1 cellular context compared by ENCODE assay signal in the genomic region with DNA sequence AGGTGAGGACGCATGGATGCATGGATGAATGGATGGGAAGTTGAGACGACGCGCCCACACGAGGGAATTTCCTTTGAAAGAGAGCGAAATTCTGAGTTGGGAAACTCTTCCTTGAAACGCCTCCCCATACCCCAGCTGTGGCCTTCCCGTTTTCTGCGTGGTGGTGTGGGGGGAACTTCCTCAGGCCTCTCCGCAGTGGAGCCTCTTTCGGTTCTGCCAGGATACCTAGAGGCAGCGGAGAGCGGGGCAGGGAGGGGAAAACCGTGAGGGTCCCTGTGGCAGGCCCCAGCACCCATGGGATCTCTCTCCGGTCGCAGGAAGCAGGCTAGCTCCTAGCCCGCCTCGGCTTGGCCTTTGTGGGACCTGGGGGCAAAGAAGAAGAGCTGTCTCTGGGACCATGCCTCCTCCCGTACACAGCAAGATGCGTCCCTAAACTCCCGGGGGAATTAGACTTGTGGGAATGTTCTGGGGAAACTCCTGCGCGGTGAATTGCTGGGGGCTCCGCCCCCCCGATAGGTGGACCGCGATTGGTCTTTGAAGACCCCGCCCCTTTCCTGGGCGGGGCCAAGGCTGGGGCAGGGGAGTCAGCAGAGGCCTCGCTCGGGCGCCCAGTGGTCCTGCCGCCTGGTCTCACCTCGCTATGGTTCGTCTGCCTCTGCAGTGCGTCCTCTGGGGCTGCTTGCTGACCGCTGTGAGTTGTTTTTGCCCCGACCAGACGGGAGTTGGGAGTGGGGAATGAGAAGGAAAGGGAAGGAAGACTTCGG.
A peak's percentile ranks its signal among the peaks of the same experiment; 100 is the strongest.
TF ChIP-seq lines count a peak whose summit lies in the region.

A gene (plus strand): TSS at position 611 of the 764 bp plus-strand sequence. CDS start 30 bp downstream, at position 641.

TF ChIP-seq in HepG2, 621 proteins besides CTCF, POLR2A, EP300 and RAD21 (continued from another document and continues in another):
- TF ChIP-seq, protein P1, sequence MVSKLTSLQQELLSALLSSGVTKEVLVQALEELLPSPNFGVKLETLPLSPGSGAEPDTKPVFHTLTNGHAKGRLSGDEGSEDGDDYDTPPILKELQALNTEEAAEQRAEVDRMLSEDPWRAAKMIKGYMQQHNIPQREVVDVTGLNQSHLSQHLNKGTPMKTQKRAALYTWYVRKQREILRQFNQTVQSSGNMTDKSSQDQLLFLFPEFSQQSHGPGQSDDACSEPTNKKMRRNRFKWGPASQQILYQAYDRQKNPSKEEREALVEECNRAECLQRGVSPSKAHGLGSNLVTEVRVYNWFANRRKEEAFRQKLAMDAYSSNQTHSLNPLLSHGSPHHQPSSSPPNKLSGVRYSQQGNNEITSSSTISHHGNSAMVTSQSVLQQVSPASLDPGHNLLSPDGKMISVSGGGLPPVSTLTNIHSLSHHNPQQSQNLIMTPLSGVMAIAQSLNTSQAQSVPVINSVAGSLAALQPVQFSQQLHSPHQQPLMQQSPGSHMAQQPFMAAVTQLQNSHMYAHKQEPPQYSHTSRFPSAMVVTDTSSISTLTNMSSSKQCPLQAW (CRISPR knock-in tag; IDR thresholded peaks at IDR 0.05) = 0 out of 2 replicates have a peak, but pooled peaks have one; percentile 9
- TF ChIP-seq SUZ12 (IDR thresholded peaks at IDR 0.05; ENCODE audit: low read depth, low read length) (no peak), ZNF44 (CRISPR knock-in tag; IDR thresholded peaks at IDR 0.05) (no peak), EHMT2 (IDR thresholded peaks at IDR 0.05; ENCODE audit: borderline replicate concordance, low read depth, low read length) (no peak), ZNF234 (CRISPR knock-in tag; conservative IDR thresholded peaks at IDR 0.05) (no peak), FOSL2 (CRISPR knock-in tag; IDR thresholded peaks at IDR 0.05) (0 out of 2 replicates have a peak, but pooled peaks have one; percentile 6), HDAC1 (CRISPR knock-in tag; IDR thresholded peaks at IDR 0.05) (0 out of 2 replicates have a peak, but pooled peaks have one; percentile 19), RNF2 (conservative IDR thresholded peaks at IDR 0.05; ENCODE audit: low read depth) (no peak), ETV6 (CRISPR knock-in tag; conservative IDR thresholded peaks at IDR 0.05) (no peak), ZNF256 (CRISPR knock-in tag; conservative IDR thresholded peaks at IDR 0.05) (no peak), NR1H2 (CRISPR knock-in tag; IDR thresholded peaks at IDR 0.05; ENCODE audit: borderline replicate concordance, low read depth) (no peak), ATF1 (CRISPR knock-in tag; IDR thresholded peaks at IDR 0.05) (no peak), RFX3 (CRISPR knock-in tag; IDR thresholded peaks at IDR 0.05) (no peak), ZNF562 (CRISPR knock-in tag; IDR thresholded peaks at IDR 0.05; ENCODE audit: borderline replicate concordance) (no peak), ZNF570 (CRISPR knock-in tag; IDR thresholded peaks at IDR 0.05; ENCODE audit: borderline replicate concordance) (no peak), HNRNPH1 (optimal IDR thresholded peaks at IDR 0.05; ENCODE audit: low read depth, low read length) (no peak), POLR2G (IDR thresholded peaks at IDR 0.05; ENCODE audit: low read depth, low read length) (peak; percentile 53), FOXM1 (CRISPR knock-in tag; IDR thresholded peaks at IDR 0.05) (no peak), U2AF2 (IDR thresholded peaks at IDR 0.05; ENCODE audit: low read depth, low read length) (no peak), HCFC1 (IDR thresholded peaks at IDR 0.05; ENCODE audit: low read depth, low read length) (no peak), NFIC (IDR thresholded peaks at IDR 0.05; ENCODE audit: low read length) (no peak), RFXANK (CRISPR knock-in tag; IDR thresholded peaks at IDR 0.05) (no peak), ZKSCAN5 (CRISPR knock-in tag; IDR thresholded peaks at IDR 0.05) (no peak), ZNF530 (CRISPR knock-in tag; IDR thresholded peaks at IDR 0.05; ENCODE audit: low read depth) (no peak), MEF2D (CRISPR knock-in tag; IDR thresholded peaks at IDR 0.05) (no peak), GATA4 (IDR thresholded peaks at IDR 0.05; ENCODE audit: borderline replicate concordance, low read depth) (no peak), ATM (IDR thresholded peaks at IDR 0.05; ENCODE audit: borderline replicate concordance) (no peak), GFI1 (CRISPR knock-in tag; IDR thresholded peaks at IDR 0.05; ENCODE audit: borderline replicate concordance) (no peak), PHF8 (CRISPR knock-in tag; IDR thresholded peaks at IDR 0.05) (peak; percentile 82), PHB2 (IDR thresholded peaks at IDR 0.05; ENCODE audit: partially characterized antibody) (no peak), ZNF616 (CRISPR knock-in tag; IDR thresholded peaks at IDR 0.05; ENCODE audit: low read depth) (no peak)
- TF ChIP-seq, protein P2, sequence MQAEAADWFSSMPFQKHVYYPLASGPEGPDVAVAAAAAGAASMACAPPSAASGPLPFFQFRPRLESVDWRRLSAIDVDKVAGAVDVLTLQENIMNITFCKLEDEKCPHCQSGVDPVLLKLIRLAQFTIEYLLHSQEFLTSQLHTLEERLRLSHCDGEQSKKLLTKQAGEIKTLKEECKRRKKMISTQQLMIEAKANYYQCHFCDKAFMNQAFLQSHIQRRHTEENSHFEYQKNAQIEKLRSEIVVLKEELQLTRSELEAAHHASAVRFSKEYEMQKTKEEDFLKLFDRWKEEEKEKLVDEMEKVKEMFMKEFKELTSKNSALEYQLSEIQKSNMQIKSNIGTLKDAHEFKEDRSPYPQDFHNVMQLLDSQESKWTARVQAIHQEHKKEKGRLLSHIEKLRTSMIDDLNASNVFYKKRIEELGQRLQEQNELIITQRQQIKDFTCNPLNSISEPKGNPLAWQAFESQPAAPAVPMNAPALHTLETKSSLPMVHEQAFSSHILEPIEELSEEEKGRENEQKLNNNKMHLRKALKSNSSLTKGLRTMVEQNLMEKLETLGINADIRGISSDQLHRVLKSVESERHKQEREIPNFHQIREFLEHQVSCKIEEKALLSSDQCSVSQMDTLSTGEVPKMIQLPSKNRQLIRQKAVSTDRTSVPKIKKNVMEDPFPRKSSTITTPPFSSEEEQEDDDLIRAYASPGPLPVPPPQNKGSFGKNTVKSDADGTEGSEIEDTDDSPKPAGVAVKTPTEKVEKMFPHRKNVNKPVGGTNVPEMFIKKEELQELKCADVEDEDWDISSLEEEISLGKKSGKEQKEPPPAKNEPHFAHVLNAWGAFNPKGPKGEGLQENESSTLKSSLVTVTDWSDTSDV (CRISPR knock-in tag; IDR thresholded peaks at IDR 0.05) = no peak
- TF ChIP-seq, protein P3, sequence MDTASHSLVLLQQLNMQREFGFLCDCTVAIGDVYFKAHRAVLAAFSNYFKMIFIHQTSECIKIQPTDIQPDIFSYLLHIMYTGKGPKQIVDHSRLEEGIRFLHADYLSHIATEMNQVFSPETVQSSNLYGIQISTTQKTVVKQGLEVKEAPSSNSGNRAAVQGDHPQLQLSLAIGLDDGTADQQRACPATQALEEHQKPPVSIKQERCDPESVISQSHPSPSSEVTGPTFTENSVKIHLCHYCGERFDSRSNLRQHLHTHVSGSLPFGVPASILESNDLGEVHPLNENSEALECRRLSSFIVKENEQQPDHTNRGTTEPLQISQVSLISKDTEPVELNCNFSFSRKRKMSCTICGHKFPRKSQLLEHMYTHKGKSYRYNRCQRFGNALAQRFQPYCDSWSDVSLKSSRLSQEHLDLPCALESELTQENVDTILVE (CRISPR knock-in tag; IDR thresholded peaks at IDR 0.05) = no peak
- TF ChIP-seq, protein P4, sequence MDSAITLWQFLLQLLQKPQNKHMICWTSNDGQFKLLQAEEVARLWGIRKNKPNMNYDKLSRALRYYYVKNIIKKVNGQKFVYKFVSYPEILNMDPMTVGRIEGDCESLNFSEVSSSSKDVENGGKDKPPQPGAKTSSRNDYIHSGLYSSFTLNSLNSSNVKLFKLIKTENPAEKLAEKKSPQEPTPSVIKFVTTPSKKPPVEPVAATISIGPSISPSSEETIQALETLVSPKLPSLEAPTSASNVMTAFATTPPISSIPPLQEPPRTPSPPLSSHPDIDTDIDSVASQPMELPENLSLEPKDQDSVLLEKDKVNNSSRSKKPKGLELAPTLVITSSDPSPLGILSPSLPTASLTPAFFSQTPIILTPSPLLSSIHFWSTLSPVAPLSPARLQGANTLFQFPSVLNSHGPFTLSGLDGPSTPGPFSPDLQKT (CRISPR knock-in tag; IDR thresholded peaks at IDR 0.05; ENCODE audit: borderline replicate concordance) = no peak
- TF ChIP-seq, protein P5, sequence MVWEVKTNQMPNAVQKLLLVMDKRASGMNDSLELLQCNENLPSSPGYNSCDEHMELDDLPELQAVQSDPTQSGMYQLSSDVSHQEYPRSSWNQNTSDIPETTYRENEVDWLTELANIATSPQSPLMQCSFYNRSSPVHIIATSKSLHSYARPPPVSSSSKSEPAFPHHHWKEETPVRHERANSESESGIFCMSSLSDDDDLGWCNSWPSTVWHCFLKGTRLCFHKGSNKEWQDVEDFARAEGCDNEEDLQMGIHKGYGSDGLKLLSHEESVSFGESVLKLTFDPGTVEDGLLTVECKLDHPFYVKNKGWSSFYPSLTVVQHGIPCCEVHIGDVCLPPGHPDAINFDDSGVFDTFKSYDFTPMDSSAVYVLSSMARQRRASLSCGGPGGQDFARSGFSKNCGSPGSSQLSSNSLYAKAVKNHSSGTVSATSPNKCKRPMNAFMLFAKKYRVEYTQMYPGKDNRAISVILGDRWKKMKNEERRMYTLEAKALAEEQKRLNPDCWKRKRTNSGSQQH (CRISPR knock-in tag; IDR thresholded peaks at IDR 0.05; ENCODE audit: low read depth) = no peak
- TF ChIP-seq, protein P6, sequence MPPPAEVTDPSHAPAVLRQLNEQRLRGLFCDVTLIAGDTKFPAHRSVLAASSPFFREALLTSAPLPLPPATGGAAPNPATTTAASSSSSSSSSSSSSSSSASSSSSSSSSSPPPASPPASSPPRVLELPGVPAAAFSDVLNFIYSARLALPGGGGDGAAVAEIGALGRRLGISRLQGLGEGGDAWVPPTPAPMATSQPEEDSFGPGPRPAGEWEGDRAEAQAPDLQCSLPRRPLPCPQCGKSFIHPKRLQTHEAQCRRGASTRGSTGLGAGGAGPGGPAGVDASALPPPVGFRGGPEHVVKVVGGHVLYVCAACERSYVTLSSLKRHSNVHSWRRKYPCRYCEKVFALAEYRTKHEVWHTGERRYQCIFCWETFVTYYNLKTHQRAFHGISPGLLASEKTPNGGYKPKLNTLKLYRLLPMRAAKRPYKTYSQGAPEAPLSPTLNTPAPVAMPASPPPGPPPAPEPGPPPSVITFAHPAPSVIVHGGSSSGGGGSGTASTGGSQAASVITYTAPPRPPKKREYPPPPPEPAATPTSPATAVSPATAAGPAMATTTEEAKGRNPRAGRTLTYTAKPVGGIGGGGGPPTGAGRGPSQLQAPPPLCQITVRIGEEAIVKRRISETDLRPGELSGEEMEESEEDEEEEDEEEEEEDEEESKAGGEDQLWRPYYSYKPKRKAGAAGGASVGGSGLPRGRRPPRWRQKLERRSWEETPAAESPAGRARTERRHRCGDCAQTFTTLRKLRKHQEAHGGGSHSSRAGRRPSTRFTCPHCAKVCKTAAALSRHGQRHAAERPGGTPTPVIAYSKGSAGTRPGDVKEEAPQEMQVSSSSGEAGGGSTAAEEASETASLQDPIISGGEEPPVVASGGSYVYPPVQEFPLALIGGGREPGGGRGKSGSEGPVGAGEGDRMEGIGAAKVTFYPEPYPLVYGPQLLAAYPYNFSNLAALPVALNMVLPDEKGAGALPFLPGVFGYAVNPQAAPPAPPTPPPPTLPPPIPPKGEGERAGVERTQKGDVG (CRISPR knock-in tag; IDR thresholded peaks at IDR 0.05; ENCODE audit: borderline replicate concordance) = no peak
- TF ChIP-seq, protein P7, sequence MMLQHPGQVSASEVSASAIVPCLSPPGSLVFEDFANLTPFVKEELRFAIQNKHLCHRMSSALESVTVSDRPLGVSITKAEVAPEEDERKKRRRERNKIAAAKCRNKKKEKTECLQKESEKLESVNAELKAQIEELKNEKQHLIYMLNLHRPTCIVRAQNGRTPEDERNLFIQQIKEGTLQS (CRISPR knock-in tag; IDR thresholded peaks at IDR 0.05) = no peak
- TF ChIP-seq, protein P8, sequence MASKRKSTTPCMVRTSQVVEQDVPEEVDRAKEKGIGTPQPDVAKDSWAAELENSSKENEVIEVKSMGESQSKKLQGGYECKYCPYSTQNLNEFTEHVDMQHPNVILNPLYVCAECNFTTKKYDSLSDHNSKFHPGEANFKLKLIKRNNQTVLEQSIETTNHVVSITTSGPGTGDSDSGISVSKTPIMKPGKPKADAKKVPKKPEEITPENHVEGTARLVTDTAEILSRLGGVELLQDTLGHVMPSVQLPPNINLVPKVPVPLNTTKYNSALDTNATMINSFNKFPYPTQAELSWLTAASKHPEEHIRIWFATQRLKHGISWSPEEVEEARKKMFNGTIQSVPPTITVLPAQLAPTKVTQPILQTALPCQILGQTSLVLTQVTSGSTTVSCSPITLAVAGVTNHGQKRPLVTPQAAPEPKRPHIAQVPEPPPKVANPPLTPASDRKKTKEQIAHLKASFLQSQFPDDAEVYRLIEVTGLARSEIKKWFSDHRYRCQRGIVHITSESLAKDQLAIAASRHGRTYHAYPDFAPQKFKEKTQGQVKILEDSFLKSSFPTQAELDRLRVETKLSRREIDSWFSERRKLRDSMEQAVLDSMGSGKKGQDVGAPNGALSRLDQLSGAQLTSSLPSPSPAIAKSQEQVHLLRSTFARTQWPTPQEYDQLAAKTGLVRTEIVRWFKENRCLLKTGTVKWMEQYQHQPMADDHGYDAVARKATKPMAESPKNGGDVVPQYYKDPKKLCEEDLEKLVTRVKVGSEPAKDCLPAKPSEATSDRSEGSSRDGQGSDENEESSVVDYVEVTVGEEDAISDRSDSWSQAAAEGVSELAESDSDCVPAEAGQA (IDR thresholded peaks at IDR 0.05; ENCODE audit: low read depth) = no peak
- TF ChIP-seq, protein P8 (CRISPR knock-in tag; IDR thresholded peaks at IDR 0.05; ENCODE audit: borderline replicate concordance) = no peak
- TF ChIP-seq, protein P9, sequence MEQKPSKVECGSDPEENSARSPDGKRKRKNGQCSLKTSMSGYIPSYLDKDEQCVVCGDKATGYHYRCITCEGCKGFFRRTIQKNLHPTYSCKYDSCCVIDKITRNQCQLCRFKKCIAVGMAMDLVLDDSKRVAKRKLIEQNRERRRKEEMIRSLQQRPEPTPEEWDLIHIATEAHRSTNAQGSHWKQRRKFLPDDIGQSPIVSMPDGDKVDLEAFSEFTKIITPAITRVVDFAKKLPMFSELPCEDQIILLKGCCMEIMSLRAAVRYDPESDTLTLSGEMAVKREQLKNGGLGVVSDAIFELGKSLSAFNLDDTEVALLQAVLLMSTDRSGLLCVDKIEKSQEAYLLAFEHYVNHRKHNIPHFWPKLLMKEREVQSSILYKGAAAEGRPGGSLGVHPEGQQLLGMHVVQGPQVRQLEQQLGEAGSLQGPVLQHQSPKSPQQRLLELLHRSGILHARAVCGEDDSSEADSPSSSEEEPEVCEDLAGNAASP (CRISPR knock-in tag; IDR thresholded peaks at IDR 0.05; ENCODE audit: borderline replicate concordance) = no peak
